In the genomic region with DNA sequence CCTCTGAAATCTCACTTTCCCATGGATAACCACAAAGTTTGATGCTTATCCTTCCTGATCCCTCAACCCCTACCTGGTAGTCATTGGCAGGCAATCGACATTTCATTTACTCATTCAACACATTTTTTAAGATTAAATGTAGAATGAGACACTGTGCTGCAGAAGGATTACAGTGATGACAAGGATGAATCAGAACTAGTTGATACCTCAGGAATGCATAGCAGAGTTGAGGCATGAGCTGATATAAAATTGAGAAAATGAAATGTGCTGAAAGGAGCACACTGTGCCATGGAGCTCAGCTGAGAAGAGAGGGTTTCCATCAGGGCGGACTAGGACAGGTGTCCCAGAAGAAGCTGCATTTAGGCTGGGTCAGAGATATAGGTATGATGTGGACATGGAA, we compare ENCODE assay signal across 23 cellular contexts. TPM values are rescaled to one million over a fixed set of nuclear protein-coding genes. Genes with fewer than 3 reads are reported as not detected.
DNase-seq lines count a peak whose midpoint lies in the region; ATAC-seq, FAIRE-seq and TF ChIP-seq lines count a peak whose summit lies in the region.
"Had no signal": no experiment of that assay in that cellular context is flagged by ENCODE, and none has a peak within 500 bp of the region (broad histone marks: within the 10 kb centered on the region; RNA-seq: fewer than 3 reads in every experiment).

No MANE protein-coding gene starts in this region.

- no peak for FAIRE-seq in bronchial epithelial cell (lab: Jason Lieb, UNC)
- FAIRE-seq: A549, K562 had no signal

- peak; percentile 14 for DNase-seq in GM03348 (ENCODE audit: low spot score)
- peak; percentile 12 for DNase-seq in LHCN-M2 (ENCODE audit: low read depth)
- peak; percentile 36 for DNase-seq in bronchial epithelial cell (ENCODE audit: low read depth)
- peak; percentile 65 for DNase-seq in iris pigment epithelial cell (ENCODE audit: low read depth)
- DNase-seq in DMS53 treated with DMSO at 0.1 percent for 48 hours (lab: John Stamatoyannopoulos, UW; ENCODE audit: unreplicated experiment), result no peak
- DNase-seq in D341Med (ENCODE audit: low spot score), result no peak
- DNase-seq in HuH-7 (ENCODE audit: low spot score), result no peak
- no peak for DNase-seq in naive thymus-derived CD8-positive, alpha-beta T cell
- DNase-seq: Calu3; CD8-positive, alpha-beta T cell; DMS79 treated with DMSO at 0.1 percent for 48 hours; H9; MV-4-11; NCI-H187; NCI-H2107; NCI-H2227 treated with DMSO at 0.1 percent for 48 hours; NCI-H510A treated with DMSO at 0.1 percent for 48 hours; NCI-H82; OCI-M1 had no signal

- no peak overlapping the region for H3K4me3 ChIP-seq in bronchial epithelial cell (ENCODE audit: low read depth, low read length)
- H3K4me3 ChIP-seq: A549; BLaER1 treated with 17β-estradiol and CSF1 and Interleukin-3, amounts not matched to agents 10 nM and 100 nM; K562; SJSA1 had no signal

- H3K36me3 ChIP-seq in bronchial epithelial cell (ENCODE audit: control insufficient read depth, insufficient read depth, low read length), result no peaks in the 10 kb centered on the region
- H3K36me3 ChIP-seq: BLaER1 treated with 17β-estradiol and CSF1 and Interleukin-3, amounts not matched to agents 10 nM and 100 nM; SJSA1 had no signal

- H3K4me1 Mint-ChIP-seq in naive thymus-derived CD8-positive, alpha-beta T cell, result no peaks in the 10 kb centered on the region

- peaks cover 0 to 10% (median 7%) of the 10 kb centered on the region in 5 donors for H3K27me3 Mint-ChIP-seq in naive thymus-derived CD8-positive, alpha-beta T cell

- TF ChIP-seq CTCF in bronchial epithelial cell (IDR thresholded peaks at IDR 0.05; ENCODE audit: insufficient read depth, low read length, severe bottlenecking), result no peak

- H3K27me3 ChIP-seq in bronchial epithelial cell (ENCODE audit: control insufficient read depth, insufficient read depth, low read length), result no peaks in the 10 kb centered on the region
- H3K27me3 ChIP-seq: BLaER1 treated with 17β-estradiol and CSF1 and Interleukin-3, amounts not matched to agents 10 nM and 100 nM; SJSA1 had no signal

- no peak overlapping the region for H3K4me3 Mint-ChIP-seq in naive thymus-derived CD8-positive, alpha-beta T cell
- H3K4me3 Mint-ChIP-seq: CD8-positive, alpha-beta T cell; H9 had no signal

- ATAC-seq in naive thymus-derived CD8-positive, alpha-beta T cell, result no peak
- ATAC-seq: A549; CD8-positive, alpha-beta T cell; K562 had no signal

- peaks cover 0 to 4% (median 4%) of the 10 kb centered on the region in 3 donors for H3K36me3 Mint-ChIP-seq in naive thymus-derived CD8-positive, alpha-beta T cell
- H3K36me3 Mint-ChIP-seq: CD8-positive, alpha-beta T cell had no signal

- POLR2A ChIA-PET in naive thymus-derived CD8-positive, alpha-beta T cell (lab: Charles Lee), result no interaction called here

- no peak overlapping the region for H3K27ac Mint-ChIP-seq in naive thymus-derived CD8-positive, alpha-beta T cell
- H3K27ac Mint-ChIP-seq: CD8-positive, alpha-beta T cell; H9 had no signal

- peaks cover 0 to 31% (median 10%) of the 10 kb centered on the region in 9 donors for H3K9me3 Mint-ChIP-seq in naive thymus-derived CD8-positive, alpha-beta T cell

RNA-seq across cellular contexts. Expression of gene ACTL6A, which starts 48.9 kb away (rescaled TPM):
- total RNA-seq in LHCN-M2 (2014; rRNA removed), result 171 and 199 TPM in 2 replicates
- 58.4 TPM for polyA plus RNA-seq in LHCN-M2 (2012)
- 64.6 and 90.8 TPM in 2 replicates for total RNA-seq in bronchial epithelial cell
- total RNA-seq in naive thymus-derived CD8-positive, alpha-beta T cell, result 10 to 100 TPM; 63.2 to 65.0 TPM
- polyA plus RNA-seq in naive thymus-derived CD8-positive, alpha-beta T cell, result 10 to 100 TPM; 38.0 to 57.3 (median 40.5) TPM

Comparison
In these comparisons a context has a peak if more than half of its experiments do, and no peak if none do; other contexts are left out.
1. DNase-seq: peak in GM03348 (single experiment), LHCN-M2 (single experiment), bronchial epithelial cell (single experiment) and iris pigment epithelial cell (single experiment); none in DMS53 treated with DMSO at 0.1 percent for 48 hours (single experiment), D341Med (single experiment), HuH-7 (single experiment) and naive thymus-derived CD8-positive, alpha-beta T cell (0 of 10).